8 cellular contexts compared by ENCODE assay signal in the genomic region with DNA sequence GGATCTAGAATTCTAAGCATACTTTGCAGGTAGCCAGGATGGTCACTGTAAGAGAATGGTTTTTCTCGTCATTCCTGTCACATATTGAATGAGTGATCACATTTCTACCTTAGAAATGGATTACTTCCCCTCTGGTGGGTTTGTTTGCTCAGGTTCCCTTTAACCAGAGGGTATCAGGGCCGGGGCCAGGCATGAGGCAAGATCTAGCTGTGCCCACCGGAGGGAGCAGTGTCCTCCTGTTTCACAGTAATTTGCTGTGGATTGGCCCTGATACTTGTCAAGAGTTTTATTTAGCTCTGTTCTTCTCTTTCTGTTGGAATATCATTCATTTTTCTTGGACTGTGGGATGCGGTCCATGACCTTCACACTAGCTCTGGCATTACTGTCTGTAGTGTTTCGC. TPM values are rescaled to one million over a fixed set of nuclear protein-coding genes. Genes with fewer than 3 reads are reported as not detected.
DNase-seq lines count a peak whose midpoint lies in the region; ATAC-seq and TF ChIP-seq lines count a peak whose summit lies in the region.

No MANE protein-coding gene starts in this region.

- no peak overlapping the region for H2AFZ ChIP-seq in neuronal stem cell (ENCODE audit: low read length)

- TF ChIP-seq CTCF in endothelial cell (IDR thresholded peaks at IDR 0.05; ENCODE audit: unreplicated experiment) = peak; percentile 55

- no peak overlapping the region for H3K18ac ChIP-seq in neuronal stem cell (ENCODE audit: low read length)

- H3K9ac ChIP-seq in neuronal stem cell (ENCODE audit: low read depth, low read length, poor library complexity) = no peak overlapping the region

- H2BK12ac ChIP-seq in neuronal stem cell (ENCODE audit: low read length) = no peak overlapping the region

- H2AK5ac ChIP-seq in neuronal stem cell (ENCODE audit: low read depth, low read length) = no peak overlapping the region

- H3K27ac ChIP-seq in neuronal stem cell (replicated peaks; ENCODE audit: low read length) = no peak overlapping the region

- no peak overlapping the region for H2BK5ac ChIP-seq in neuronal stem cell (ENCODE audit: low read length)

- no peak for ATAC-seq in stimulated activated naive CD8-positive, alpha-beta T cell treated with anti-CD3 and anti-CD28 coated beads, Interleukin-15, Interleukin-2, amounts not matched to agents 100 U/mL and 50 U/mL, for 24 hours
- ATAC-seq in HG02852 (IDR thresholded peaks at IDR 0.05; ENCODE audit: unreplicated experiment) = no peak

- H3K14ac ChIP-seq in neuronal stem cell (ENCODE audit: low read length) = no peak overlapping the region

- no peaks in the 10 kb centered on the region for H3K36me3 ChIP-seq in neuronal stem cell (replicated peaks in 1 of 2; ENCODE audit: control insufficient read depth in 2 of 2, insufficient read depth in 2 of 2, low read length in 2 of 2)

- H2BK120ac ChIP-seq in neuronal stem cell (ENCODE audit: low read depth, low read length) = no peak overlapping the region

- DNase-seq in activated naive CD4-positive, alpha-beta T cell treated with anti-CD3 and anti-CD28 coated beads for 36 hours = peak; percentile 43
- no peak for DNase-seq in activated naive CD4-positive, alpha-beta T cell (lab: John Stamatoyannopoulos, UW)
- DNase-seq in NCI-H446 treated with DMSO at 0.1 percent for 48 hours (lab: John Stamatoyannopoulos, UW) (peak; percentile 65), endothelial cell (ENCODE audit: low spot score) (peak; percentile 62), neuronal stem cell (ENCODE audit: low spot score) (no peak), kidney glomerular epithelial cell (lab: John Stamatoyannopoulos, UW) (no peak)
- DNase-seq in stimulated activated naive CD8-positive, alpha-beta T cell treated with anti-CD3 and anti-CD28 coated beads, Interleukin-15, Interleukin-2, amounts not matched to agents 100 U/mL and 50 U/mL, for 24 hours = peak; percentile 9

- CTCF ChIA-PET in activated naive CD4-positive, alpha-beta T cell treated with anti-CD3 and anti-CD28 coated beads for 36 hours (lab: Charles Lee) = interaction anchor here (1.0 to 1.4 kb wide), 4 partner anchors 16 to 308 kb away, joined by 3 to 5 read pairs (median 3); no protein-coding TSS in a partner anchor

- no peak overlapping the region for H3K4ac ChIP-seq in neuronal stem cell (ENCODE audit: low read length)

- H3K4me1 ChIP-seq in neuronal stem cell (ENCODE audit: control insufficient read depth in 2 of 2, insufficient read depth in 1 of 2, low read depth in 1 of 2, low read length in 2 of 2) = no peaks in the 10 kb centered on the region

- H3K27me3 Mint-ChIP-seq in activated naive CD4-positive, alpha-beta T cell treated with anti-CD3 and anti-CD28 coated beads for 36 hours (ENCODE audit: low read depth) = no peaks in the 10 kb centered on the region
- no peaks in the 10 kb centered on the region for H3K27me3 Mint-ChIP-seq in endothelial cell (ENCODE audit: unreplicated experiment)

- no peaks in the 10 kb centered on the region for H3K79me1 ChIP-seq in neuronal stem cell (ENCODE audit: low read depth, low read length)

- no CpG with 5 or more reads among the region's 5 CpGs for WGBS in neuronal stem cell (ENCODE audit: extremely low coverage in 2 of 2, insufficient read length in 2 of 2, insufficient replicate concordance in 1 of 2), 2 donors

- H4K91ac ChIP-seq in neuronal stem cell (ENCODE audit: low read depth, low read length, poor library complexity) = no peak overlapping the region

- no peak overlapping the region for H3K4me3 Mint-ChIP-seq in activated naive CD4-positive, alpha-beta T cell treated with anti-CD3 and anti-CD28 coated beads for 36 hours
- no peak overlapping the region for H3K4me3 Mint-ChIP-seq in endothelial cell (ENCODE audit: unreplicated experiment)

- no peak overlapping the region for H4K8ac ChIP-seq in neuronal stem cell (ENCODE audit: low read depth, low read length)

- no peaks in the 10 kb centered on the region for H3K9me3 ChIP-seq in neuronal stem cell (replicated peaks in 1 of 2; ENCODE audit: control insufficient read depth in 2 of 2, insufficient read depth in 1 of 2, low read depth in 1 of 2, low read length in 2 of 2)

- H3K9me3 Mint-ChIP-seq in activated naive CD4-positive, alpha-beta T cell treated with anti-CD3 and anti-CD28 coated beads for 36 hours = no peaks in the 10 kb centered on the region
- no peaks in the 10 kb centered on the region for H3K9me3 Mint-ChIP-seq in endothelial cell (ENCODE audit: unreplicated experiment)

- H3K4me1 Mint-ChIP-seq in activated naive CD4-positive, alpha-beta T cell treated with anti-CD3 and anti-CD28 coated beads for 36 hours (ENCODE audit: low read depth) = no peaks in the 10 kb centered on the region
- H3K4me1 Mint-ChIP-seq in endothelial cell (ENCODE audit: unreplicated experiment) = no peaks in the 10 kb centered on the region

- no peaks in the 10 kb centered on the region for H3K36me3 Mint-ChIP-seq in activated naive CD4-positive, alpha-beta T cell treated with anti-CD3 and anti-CD28 coated beads for 36 hours (ENCODE audit: low read depth)
- H3K36me3 Mint-ChIP-seq in endothelial cell (ENCODE audit: low read depth, unreplicated experiment) = peaks cover 4% of the 10 kb centered on the region

- no peak overlapping the region for H3K27ac Mint-ChIP-seq in activated naive CD4-positive, alpha-beta T cell treated with anti-CD3 and anti-CD28 coated beads for 36 hours
- no peak overlapping the region for H3K27ac Mint-ChIP-seq in endothelial cell (ENCODE audit: unreplicated experiment)

- H3K4me3 ChIP-seq in neuronal stem cell (ENCODE audit: low read length in 2 of 2) = no peak overlapping the region

- H3K23ac ChIP-seq in neuronal stem cell (ENCODE audit: low read depth, low read length, poor library complexity) = no peak overlapping the region

- H2BK15ac ChIP-seq in neuronal stem cell (ENCODE audit: low read length) = no peak overlapping the region

- no peaks in the 10 kb centered on the region for H3K27me3 ChIP-seq in neuronal stem cell (ENCODE audit: control insufficient read depth in 3 of 3, insufficient read depth in 3 of 3, low read depth in 1 of 3, low read length in 3 of 3)

- H3K4me2 ChIP-seq in neuronal stem cell (ENCODE audit: insufficient read depth, low read length, poor library complexity, severe bottlenecking) = no peak overlapping the region

- intact Hi-C loops in activated naive CD4-positive, alpha-beta T cell treated with anti-CD3 and anti-CD28 coated beads for 36 hours (cut with micrococcal nuclease) = no loop called here

RNA-seq across cellular contexts. Expression of gene ZBED3, which starts 42.3 kb away (rescaled TPM):
- 1 to 10 TPM; 1.9 to 3.3 TPM for total RNA-seq in activated naive CD4-positive, alpha-beta T cell treated with anti-CD3 and anti-CD28 coated beads for 36 hours
- total RNA-seq in endothelial cell (ENCODE audit: unreplicated experiment) = 13.0 TPM
- polyA plus RNA-seq in neuronal stem cell (2013, experiment 1 of 2) = 4.6 TPM
- 4.7 TPM for polyA plus RNA-seq in neuronal stem cell (2013, experiment 2 of 2)

Comparison
In these comparisons a context has a peak if more than half of its experiments do, and no peak if none do; other contexts are left out.
1. DNase-seq: peak in activated naive CD4-positive, alpha-beta T cell treated with anti-CD3 and anti-CD28 coated beads for 36 hours (single experiment), NCI-H446 treated with DMSO at 0.1 percent for 48 hours (single experiment), endothelial cell (single experiment) and stimulated activated naive CD8-positive, alpha-beta T cell treated with anti-CD3 and anti-CD28 coated beads, Interleukin-15, Interleukin-2, amounts not matched to agents 100 U/mL and 50 U/mL, for 24 hours (single experiment); none in activated naive CD4-positive, alpha-beta T cell (0 of 4), neuronal stem cell (single experiment) and kidney glomerular epithelial cell (single experiment).